In genomic region chr20:51359401-51359800, GRCh38 we compare ENCODE assay signal across 16 cellular contexts.
DNase-seq lines count a peak whose midpoint lies in the region; TF ChIP-seq lines count a peak whose summit lies in the region.
"Had no signal": no experiment of that assay in that cellular context is flagged by ENCODE, and none has a peak within 500 bp of the region (broad histone marks: within the 10 kb centered on the region; RNA-seq: fewer than 3 reads in every experiment).

No MANE protein-coding gene starts in this region.

- no peak for TF ChIP-seq EP300 in sigmoid colon (IDR thresholded peaks at IDR 0.05)

- no peak overlapping the region for H2AFZ ChIP-seq in ACC112 (ENCODE audit: low read length, unreplicated experiment)
- no peak overlapping the region for H2AFZ ChIP-seq in osteoblast (ENCODE audit: low read length)

- no peaks in the 10 kb centered on the region; the same call in 1 of the 2 replicates for H3K27me3 Mint-ChIP-seq in HFFc6 (ENCODE audit: insufficient read depth)
- H3K27me3 Mint-ChIP-seq: CD4-positive, alpha-beta T cell had no signal

- peaks cover 6% of the 10 kb centered on the region; the same call in 1 of the 2 replicates for H3K36me3 ChIP-seq in ACC112 (ENCODE audit: insufficient read depth, low read length)
- H3K36me3 ChIP-seq in brain microvascular endothelial cell (replicated peaks): no peaks in the 10 kb centered on the region
- no peaks in the 10 kb centered on the region for H3K36me3 ChIP-seq in osteoblast (ENCODE audit: insufficient read depth, low read length)
- no peaks in the 10 kb centered on the region for H3K36me3 ChIP-seq in sigmoid colon
- H3K36me3 ChIP-seq: BE2C had no signal

- H3K27me3 ChIP-seq in ACC112 (ENCODE audit: insufficient read depth, low read length) (no peaks in the 10 kb centered on the region), brain microvascular endothelial cell (replicated peaks) (no peaks in the 10 kb centered on the region), osteoblast (ENCODE audit: insufficient read depth, low read length) (no peaks in the 10 kb centered on the region), sigmoid colon (no peaks in the 10 kb centered on the region)
- H3K27me3 ChIP-seq: BE2C had no signal

- H3K9me3 Mint-ChIP-seq in HFFc6: peaks cover 14% of the 10 kb centered on the region

- peaks cover 14% of the 10 kb centered on the region for H3K36me3 Mint-ChIP-seq in HFFc6 (ENCODE audit: low read depth)

- peaks cover 27% of the 10 kb centered on the region for H3K4me1 ChIP-seq in ACC112 (ENCODE audit: control insufficient read depth, insufficient read depth, low read length, unreplicated experiment)
- H3K4me1 ChIP-seq in osteoblast (ENCODE audit: insufficient read depth, low read length): peaks cover 22% of the 10 kb centered on the region
- H3K4me1 ChIP-seq in sigmoid colon: no peaks in the 10 kb centered on the region
- H3K4me1 ChIP-seq: BE2C had no signal

- intact Hi-C loops in cardiac septum (cut with DNase I) (no loop called here), sigmoid colon (cut with DNase I) (no loop called here)

- H3K4me3 ChIP-seq in ACC112 (ENCODE audit: low read depth, low read length): no peak overlapping the region
- H3K4me3 ChIP-seq in brain microvascular endothelial cell (ENCODE audit: low read depth, low read length): no peak overlapping the region
- no peak overlapping the region for H3K4me3 ChIP-seq in osteoblast (ENCODE audit: insufficient read depth, low read length)
- no peak overlapping the region for H3K4me3 ChIP-seq in sigmoid colon
- H3K4me3 ChIP-seq: K562 had no signal

- in situ Hi-C loops in brain microvascular endothelial cell (cut with HindIII; ENCODE audit: low pct_ligation_motif_present, low sequenced_read_pairs): no loop called here

- peaks cover 56% of the 10 kb centered on the region for H3K4me1 Mint-ChIP-seq in HFFc6 (ENCODE audit: low read depth)
- H3K4me1 Mint-ChIP-seq: H9 had no signal

- peak overlapping the region; percentile 88 for H3K27ac ChIP-seq in ACC112 (ENCODE audit: low read depth, low read length)
- peak overlapping the region; percentile 100 for H3K27ac ChIP-seq in brain microvascular endothelial cell
- H3K27ac ChIP-seq in osteoblast (ENCODE audit: low read depth, low read length): peak overlapping the region; percentile 98
- no peak overlapping the region for H3K27ac ChIP-seq in sigmoid colon

- no peak overlapping the region for H3K4me2 ChIP-seq in osteoblast (ENCODE audit: insufficient read depth, low read length)

- no peaks in the 10 kb centered on the region for H4K20me1 ChIP-seq in osteoblast (ENCODE audit: insufficient read depth, low read length)

- TF ChIP-seq POLR2A in sigmoid colon (IDR thresholded peaks at IDR 0.05): no peak

- DNase-seq in HFFc6 (no peak), brain microvascular endothelial cell (no peak), osteoblast (ENCODE audit: insufficient read length, low spot score, missing footprints) (no peak), cardiac septum (ENCODE audit: low spot score) (no peak), sigmoid colon (no peak), NCI-H446 treated with DMSO at 0.1 percent for 48 hours (lab: John Stamatoyannopoulos, UW) (no peak)
- DNase-seq: BE2C; Calu3; CD4-positive, alpha-beta T cell; DMS79 treated with DMSO at 0.1 percent for 48 hours; H9; NCI-H1436 treated with DMSO at 0.1 percent for 48 hours; NCI-H2081 treated with DMSO at 0.1 percent for 48 hours had no signal

- H3K4me3 Mint-ChIP-seq in HFFc6: no peak overlapping the region
- H3K4me3 Mint-ChIP-seq: CD4-positive, alpha-beta T cell; H9; T-helper 1 cell treated with Interleukin-12 subunit alpha and Interleukin-12 subunit beta and Interleukin-4 antibody, amounts not matched to agents 30 μg/mL and 1 μg/mL, for 36 hours had no signal

- H3K9me3 ChIP-seq in osteoblast (ENCODE audit: low read depth, low read length) (peaks cover 4% of the 10 kb centered on the region), sigmoid colon (no peaks in the 10 kb centered on the region)
- H3K9me3 ChIP-seq: BE2C had no signal

- TF ChIP-seq CTCF in HFFc6 (IDR thresholded peaks at IDR 0.05) (no peak), brain microvascular endothelial cell (IDR thresholded peaks at IDR 0.05; ENCODE audit: low read depth, low read length, missing control alignments) (no peak), osteoblast (IDR thresholded peaks at IDR 0.05; ENCODE audit: extremely low read depth, low read depth, low read length) (no peak), sigmoid colon (IDR thresholded peaks at IDR 0.05) (no peak)

- peak overlapping the region; percentile 41; the same call in 1 of the 2 replicates for H3K27ac Mint-ChIP-seq in HFFc6
- H3K27ac Mint-ChIP-seq: CD4-positive, alpha-beta T cell; H9; T-helper 1 cell treated with Interleukin-12 subunit alpha and Interleukin-12 subunit beta and Interleukin-4 antibody, amounts not matched to agents 30 μg/mL and 1 μg/mL, for 36 hours had no signal

- 65 to 83% methylated on average over 3 of the region's 3 CpGs for WGBS in sigmoid colon, 2 donors

- H3K79me2 ChIP-seq in ACC112 (ENCODE audit: control insufficient read depth, insufficient read depth, low read length, unreplicated experiment) (no peaks in the 10 kb centered on the region), osteoblast (ENCODE audit: insufficient read depth, low read length) (no peaks in the 10 kb centered on the region)

Comparison
In these comparisons a context has a peak if more than half of its experiments do, and no peak if none do; other contexts are left out.
1. H3K27ac ChIP-seq: peak in ACC112 (single experiment), brain microvascular endothelial cell (single experiment) and osteoblast (single experiment); none in sigmoid colon (0 of 4).